In genomic region chr2:136399667-136400316, GRCh38 we compare ENCODE assay signal across 18 cellular contexts.
A peak's percentile ranks its signal among the peaks of the same experiment; 100 is the strongest.
DNase-seq lines count a peak whose midpoint lies in the region; ATAC-seq, FAIRE-seq and TF ChIP-seq lines count a peak whose summit lies in the region.
"Had no signal": no experiment of that assay in that cellular context is flagged by ENCODE, and none has a peak within 500 bp of the region (broad histone marks: within the 10 kb centered on the region; RNA-seq: fewer than 3 reads in every experiment).

No MANE protein-coding gene starts in this region.

- peak; percentile 30; the same call in 1 of the 2 replicates for ATAC-seq in HCT116
- ATAC-seq in activated naive CD4-positive, alpha-beta T cell treated with anti-CD3 and anti-CD28 coated beads, Interleukin-2, amount 50 U/mL, for 72 hours, result no peak
- no peak for ATAC-seq in activated T-cell treated with anti-CD3 and anti-CD28 coated beads, Interleukin-2, amount 50 U/mL, for 4 hours
- no peak for ATAC-seq in HG02763 (IDR thresholded peaks at IDR 0.05; ENCODE audit: unreplicated experiment)
- ATAC-seq: HepG2 had no signal

- no peaks in the 10 kb centered on the region for H3K9me2 ChIP-seq in HCT116 (ENCODE audit: insufficient read depth)

- FAIRE-seq in bronchial epithelial cell (lab: Jason Lieb, UNC), result no peak
- FAIRE-seq: A204.1, D721Med, HepG2, HTR-8/SVneo had no signal

- intact Hi-C loops in HCT116 (cut with micrococcal nuclease), result no loop called here

- DNase-seq in HCT116 (ENCODE audit: low read depth, low spot score) (no peak), NCI-H69 (lab: John Stamatoyannopoulos, UW) (peak; percentile 18), bronchial epithelial cell (ENCODE audit: low read depth) (peak; percentile 37), mucosa of gallbladder (ENCODE audit: low spot score) (peak; percentile 47), GM03348 (ENCODE audit: low spot score) (no peak)
- no peak for DNase-seq in activated naive CD4-positive, alpha-beta T cell treated with anti-CD3 and anti-CD28 coated beads, Interleukin-2, amount 50 U/mL, for 72 hours (ENCODE audit: low spot score in 2 of 2)
- no peak for DNase-seq in activated T-cell treated with anti-CD3 and anti-CD28 coated beads, Interleukin-2, amount 50 U/mL, for 4 hours
- DNase-seq: C1 segment of cervical spinal cord; CD4-positive, alpha-beta T cell; DND-41; GDM1; HCEC 1CT had no signal

- H3K36me3 Mint-ChIP-seq in activated naive CD4-positive, alpha-beta T cell treated with anti-CD3 and anti-CD28 coated beads, Interleukin-2, amount 50 U/mL, for 72 hours, result no peaks in the 10 kb centered on the region
- no peaks in the 10 kb centered on the region for H3K36me3 Mint-ChIP-seq in activated T-cell treated with anti-CD3 and anti-CD28 coated beads, Interleukin-2, amount 50 U/mL, for 4 hours (ENCODE audit: insufficient read depth)

- H3K4me2 ChIP-seq in HCT116 (ENCODE audit: low read length), result no peak overlapping the region

- H3K27ac ChIP-seq in HCT116 (ENCODE audit: low read depth, low read length), result no peak overlapping the region

- H3K36me3 ChIP-seq in HCT116 (ENCODE audit: control insufficient read depth in 1 of 2, insufficient read depth in 2 of 2, low read length in 2 of 2), result no peaks in the 10 kb centered on the region
- H3K36me3 ChIP-seq in bronchial epithelial cell (ENCODE audit: control insufficient read depth, insufficient read depth, low read length), result no peaks in the 10 kb centered on the region

- no peak for TF ChIP-seq RAD21 in HCT116 (IDR thresholded peaks at IDR 0.05; ENCODE audit: low read depth)

- no peak overlapping the region for H3K27ac Mint-ChIP-seq in activated naive CD4-positive, alpha-beta T cell treated with anti-CD3 and anti-CD28 coated beads, Interleukin-2, amount 50 U/mL, for 72 hours
- H3K27ac Mint-ChIP-seq: B cell; CD4-positive, alpha-beta T cell had no signal

- RAD21 ChIA-PET in HCT116 (lab: Charles Lee; ENCODE audit: low non-redundant PET in 1 of 2, low total read pairs in 2 of 2, uncharacterized antibody in 2 of 2, unreplicated experiment in 2 of 2), result no interaction called here

- H4K20me1 ChIP-seq in HCT116 (ENCODE audit: insufficient read depth), result no peaks in the 10 kb centered on the region

- POLR2A ChIA-PET in HCT116 (lab: Charles Lee), result no interaction called here

- H3K27me3 Mint-ChIP-seq in activated T-cell treated with anti-CD3 and anti-CD28 coated beads, Interleukin-2, amount 50 U/mL, for 4 hours (ENCODE audit: low read depth), result peaks cover 23% of the 10 kb centered on the region

- H3K4me1 ChIP-seq in HCT116 (ENCODE audit: control insufficient read depth in 1 of 2, insufficient read depth in 2 of 2, low read length in 2 of 2), result peaks cover 0 to 6% of the 10 kb centered on the region in 2 experiments; a peak in 1 of 4 replicates

- no peaks in the 10 kb centered on the region for H3K79me2 ChIP-seq in HCT116 (ENCODE audit: insufficient read depth, low read length)

- no peaks in the 10 kb centered on the region for H3K9me3 Mint-ChIP-seq in activated naive CD4-positive, alpha-beta T cell treated with anti-CD3 and anti-CD28 coated beads, Interleukin-2, amount 50 U/mL, for 72 hours
- H3K9me3 Mint-ChIP-seq in activated T-cell treated with anti-CD3 and anti-CD28 coated beads, Interleukin-2, amount 50 U/mL, for 4 hours, result no peaks in the 10 kb centered on the region
- H3K9me3 Mint-ChIP-seq: CD4-positive, alpha-beta T cell had no signal

- no TSS peak for BruUV-seq in HCT116 (replicated peaks; lab: Mats Ljungman, UMichigan)

- H3K4me1 Mint-ChIP-seq in activated T-cell treated with anti-CD3 and anti-CD28 coated beads, Interleukin-2, amount 50 U/mL, for 4 hours (ENCODE audit: low read depth), result no peaks in the 10 kb centered on the region

- TF ChIP-seq CTCF in HCT116 (IDR thresholded peaks at IDR 0.05 in 2 of 3, conservative IDR thresholded peaks at IDR 0.05 in 1 of 3; ENCODE audit: borderline replicate concordance in 1 of 3, insufficient read depth in 1 of 3, low read depth in 2 of 3, low read length in 2 of 3), result no peak
- TF ChIP-seq CTCF in bronchial epithelial cell (IDR thresholded peaks at IDR 0.05; ENCODE audit: insufficient read depth, low read length, severe bottlenecking), result no peak

- H3K27me3 ChIP-seq in HCT116 (ENCODE audit: insufficient read depth, low read length), result peaks cover 30% of the 10 kb centered on the region
- H3K27me3 ChIP-seq in bronchial epithelial cell (ENCODE audit: control insufficient read depth, insufficient read depth, low read length), result no peaks in the 10 kb centered on the region

- no peak overlapping the region for H2AFZ ChIP-seq in HCT116 (ENCODE audit: low read depth, low read length, poor library complexity, severe bottlenecking)

- H3K9ac ChIP-seq in HCT116 (ENCODE audit: low read length), result no peak overlapping the region

- TF ChIP-seq POLR2A in HCT116 (IDR thresholded peaks at IDR 0.05; ENCODE audit: borderline replicate concordance, extremely low read depth, insufficient read depth, insufficient read length), result no peak

- no peaks in the 10 kb centered on the region for H3K9me3 ChIP-seq in HCT116 (ENCODE audit: control insufficient read depth in 1 of 2, insufficient read depth in 1 of 2, low read depth in 1 of 2, low read length in 2 of 2)

- H3K4me3 Mint-ChIP-seq in activated T-cell treated with anti-CD3 and anti-CD28 coated beads, Interleukin-2, amount 50 U/mL, for 4 hours, result no peak overlapping the region
- H3K4me3 Mint-ChIP-seq: B cell; CD4-positive, alpha-beta T cell had no signal

- CTCF ChIA-PET in HCT116 (lab: Charles Lee), result no interaction called here

- H3K4me3 ChIP-seq in HCT116 (replicated peaks in 1 of 2; ENCODE audit: low read depth in 1 of 2, low read length in 2 of 2) (no peak overlapping the region), bronchial epithelial cell (ENCODE audit: low read depth, low read length) (no peak overlapping the region)

TF ChIP-seq in HCT116, 20 proteins besides CTCF, POLR2A, EP300 and RAD21:
- TF ChIP-seq POLR2AphosphoS5 (IDR thresholded peaks at IDR 0.05; ENCODE audit: low read depth, low read length), result no peak
- no peak for TF ChIP-seq MAX (IDR thresholded peaks at IDR 0.05)
- TF ChIP-seq EZH2 (IDR thresholded peaks at IDR 0.05), result no peak
- no peak for TF ChIP-seq SRF (IDR thresholded peaks at IDR 0.05; ENCODE audit: low read depth)
- TF ChIP-seq CBX3 (IDR thresholded peaks at IDR 0.05; ENCODE audit: low read depth), result no peak
- TF ChIP-seq YY1 (IDR thresholded peaks at IDR 0.05; ENCODE audit: extremely low read depth, insufficient replicate concordance, low read depth, low read length), result no peak
- TF ChIP-seq EZH2phosphoT487 (IDR thresholded peaks at IDR 0.05; ENCODE audit: borderline replicate concordance), result no peak
- TF ChIP-seq SIN3A (IDR thresholded peaks at IDR 0.05; ENCODE audit: low read depth), result no peak
- TF ChIP-seq ZBTB33 (IDR thresholded peaks at IDR 0.05; ENCODE audit: extremely low read depth, insufficient replicate concordance, low read length), result no peak

Comparison
In these comparisons a context has a peak if more than half of its experiments do, and no peak if none do; other contexts are left out.
1. DNase-seq: peak in NCI-H69 (single experiment), bronchial epithelial cell (single experiment) and mucosa of gallbladder (single experiment); none in HCT116 (single experiment), GM03348 (single experiment), activated naive CD4-positive, alpha-beta T cell treated with anti-CD3 and anti-CD28 coated beads, Interleukin-2, amount 50 U/mL, for 72 hours (0 of 2) and activated T-cell treated with anti-CD3 and anti-CD28 coated beads, Interleukin-2, amount 50 U/mL, for 4 hours (single experiment).